9 cellular contexts compared by ENCODE assay signal in genomic region chr11:113873241-113873626, GRCh38. TPM values are rescaled to one million over a fixed set of nuclear protein-coding genes. Genes with fewer than 3 reads are reported as not detected.
DNase-seq lines count a peak whose midpoint lies in the region; ATAC-seq and TF ChIP-seq lines count a peak whose summit lies in the region.
"Had no signal": no experiment of that assay in that cellular context is flagged by ENCODE, and none has a peak within 500 bp of the region (broad histone marks: within the 10 kb centered on the region; RNA-seq: fewer than 3 reads in every experiment).

No MANE protein-coding gene starts in this region.

- no peaks in the 10 kb centered on the region for H3K36me3 ChIP-seq in tibial nerve

- H3K9me3 ChIP-seq in tibial nerve: no peaks in the 10 kb centered on the region

- in situ Hi-C loops in astrocyte of the spinal cord (cut with HindIII; ENCODE audit: low sequenced_read_pairs): no loop called here

- H3K27me3 Mint-ChIP-seq in stimulated activated naive CD8-positive, alpha-beta T cell treated with anti-CD3 and anti-CD28 coated beads, Interleukin-15, Interleukin-2, amounts not matched to agents 100 ng/mL and 50 ng/mL, for 24 hours: no peaks in the 10 kb centered on the region

- no peak for TF ChIP-seq CTCF in astrocyte of the spinal cord (IDR thresholded peaks at IDR 0.05; ENCODE audit: low read depth, low read length)
- no peak for TF ChIP-seq CTCF in tibial nerve (IDR thresholded peaks at IDR 0.05)

- no peak for DNase-seq in stimulated activated naive CD8-positive, alpha-beta T cell treated with anti-CD3 and anti-CD28 coated beads, Interleukin-15, Interleukin-2, amounts not matched to agents 100 U/mL and 50 U/mL, for 24 hours
- DNase-seq in astrocyte of the spinal cord (ENCODE audit: low read depth, low spot score): peak; percentile 46
- peak; percentile 20 for DNase-seq in iPS-NIHi7 (ENCODE audit: extremely low spot score)
- DNase-seq in 8988T: no peak
- DNase-seq in tibial nerve (ENCODE audit: low spot score in 2 of 2): no peak

- WGBS in tibial nerve, 2 donors: 49 to 60% methylated on average over 5 of the region's 5 CpGs

- TF ChIP-seq POLR2A in tibial nerve (IDR thresholded peaks at IDR 0.05): no peak

- H3K4me3 ChIP-seq in astrocyte of the spinal cord (ENCODE audit: low read depth, low read length) (no peak overlapping the region), tibial nerve (no peak overlapping the region)
- H3K4me3 ChIP-seq: lung had no signal

- no peak for ATAC-seq in stimulated activated naive CD8-positive, alpha-beta T cell treated with anti-CD3 and anti-CD28 coated beads, Interleukin-15, Interleukin-2, amounts not matched to agents 100 U/mL and 50 U/mL, for 24 hours
- ATAC-seq in HG03378 (IDR thresholded peaks at IDR 0.05; ENCODE audit: unreplicated experiment) (no peak), GM21576 (IDR thresholded peaks at IDR 0.05; ENCODE audit: unreplicated experiment) (no peak)

- H3K27ac ChIP-seq in tibial nerve: peak overlapping the region in 1 of 4 donors; percentile 13

- peaks cover 0 to 40% (median 5%) of the 10 kb centered on the region in 4 donors for H3K4me1 ChIP-seq in tibial nerve

- peaks cover 4% of the 10 kb centered on the region for H3K36me3 Mint-ChIP-seq in stimulated activated naive CD8-positive, alpha-beta T cell treated with anti-CD3 and anti-CD28 coated beads, Interleukin-15, Interleukin-2, amounts not matched to agents 100 ng/mL and 50 ng/mL, for 24 hours (ENCODE audit: low read depth)

- H3K4me3 Mint-ChIP-seq in stimulated activated naive CD8-positive, alpha-beta T cell treated with anti-CD3 and anti-CD28 coated beads, Interleukin-15, Interleukin-2, amounts not matched to agents 100 ng/mL and 50 ng/mL, for 24 hours: peak overlapping the region; percentile 40

- H3K4me1 Mint-ChIP-seq in stimulated activated naive CD8-positive, alpha-beta T cell treated with anti-CD3 and anti-CD28 coated beads, Interleukin-15, Interleukin-2, amounts not matched to agents 100 ng/mL and 50 ng/mL, for 24 hours (ENCODE audit: low read depth): peaks cover 43% of the 10 kb centered on the region

- H3K27ac Mint-ChIP-seq in stimulated activated naive CD8-positive, alpha-beta T cell treated with anti-CD3 and anti-CD28 coated beads, Interleukin-15, Interleukin-2, amounts not matched to agents 100 ng/mL and 50 ng/mL, for 24 hours: no peak overlapping the region

- no peaks in the 10 kb centered on the region for H3K9me3 Mint-ChIP-seq in stimulated activated naive CD8-positive, alpha-beta T cell treated with anti-CD3 and anti-CD28 coated beads, Interleukin-15, Interleukin-2, amounts not matched to agents 100 ng/mL and 50 ng/mL, for 24 hours

- no peaks in the 10 kb centered on the region for H3K27me3 ChIP-seq in tibial nerve

- TF ChIP-seq EP300 in tibial nerve (IDR thresholded peaks at IDR 0.05): no peak

RNA-seq across cellular contexts. Expression of gene USP28, which starts 2.1 kb away (rescaled TPM):
- total RNA-seq in tibial nerve: 10 to 100 TPM; 10.7 to 20.4 (median 15.4) TPM

RNA-seq across cellular contexts. Expression of gene HTR3B, which starts 31.4 kb away (rescaled TPM):
- total RNA-seq in tibial nerve: not detected
- total RNA-seq: lung had no signal

Comparison
In these comparisons a context has a peak if more than half of its experiments do, and no peak if none do; other contexts are left out.
1. DNase-seq: peak in astrocyte of the spinal cord (single experiment) and iPS-NIHi7 (single experiment); none in stimulated activated naive CD8-positive, alpha-beta T cell treated with anti-CD3 and anti-CD28 coated beads, Interleukin-15, Interleukin-2, amounts not matched to agents 100 U/mL and 50 U/mL, for 24 hours (single experiment), 8988T (single experiment) and tibial nerve (0 of 2).